ENCODE assay signal across 26 cellular contexts in genomic region chr2:41895334-41895664, GRCh38.
"Had no signal": no experiment of that assay in that cellular context is flagged by ENCODE, and none has a peak within 500 bp of the region (broad histone marks: within the 10 kb centered on the region; RNA-seq: fewer than 3 reads in every experiment).

No MANE protein-coding gene starts in this region.

- H3K4me1 Mint-ChIP-seq: IgD-negative memory B cell had no signal

- H3K27me3 ChIP-seq: Peyer's patch, SJSA1 had no signal

- FAIRE-seq: astrocyte had no signal

- H3K4me3 Mint-ChIP-seq: activated CD4-positive, alpha-beta memory T cell treated with anti-CD3 and anti-CD28 coated beads, Interleukin-2, amount 10 ng/mL, durations not matched to agents 7 days and 5 days; activated CD4-positive, alpha-beta T cell treated with anti-CD3 and anti-CD28 coated beads, Interleukin-2, amount 10 ng/mL, durations not matched to agents 7 days and 5 days; activated naive CD8-positive, alpha-beta T cell treated with anti-CD3 and anti-CD28 coated beads, Interleukin-2, amount 50 U/mL, for 24 hours; activated T-cell treated with anti-CD3 and anti-CD28 coated beads, Interleukin-2, amount 50 U/mL, for 72 hours; brain had no signal

- H3K9me3 ChIP-seq: Peyer's patch, SJSA1 had no signal

- H3K9me3 Mint-ChIP-seq: activated CD4-positive, alpha-beta memory T cell treated with anti-CD3 and anti-CD28 coated beads, Interleukin-2, amount 10 ng/mL, durations not matched to agents 7 days and 5 days; activated CD4-positive, alpha-beta T cell treated with anti-CD3 and anti-CD28 coated beads, Interleukin-2, amount 10 ng/mL, durations not matched to agents 7 days and 5 days; activated naive CD4-positive, alpha-beta T cell treated with anti-CD3 and anti-CD28 coated beads, Interleukin-2, amount 50 U/mL, for 72 hours; activated naive CD8-positive, alpha-beta T cell treated with anti-CD3 and anti-CD28 coated beads, Interleukin-2, amount 50 U/mL, for 24 hours; activated T-cell treated with anti-CD3 and anti-CD28 coated beads, Interleukin-2, amount 50 U/mL, for 72 hours; brain; IgD-negative memory B cell had no signal

- H3K36me3 ChIP-seq: Peyer's patch, SJSA1 had no signal

- H3K27ac Mint-ChIP-seq: activated CD4-positive, alpha-beta memory T cell treated with anti-CD3 and anti-CD28 coated beads, Interleukin-2, amount 10 ng/mL, durations not matched to agents 7 days and 5 days; activated CD4-positive, alpha-beta T cell treated with anti-CD3 and anti-CD28 coated beads, Interleukin-2, amount 10 ng/mL, durations not matched to agents 7 days and 5 days; activated naive CD4-positive, alpha-beta T cell treated with anti-CD3 and anti-CD28 coated beads, Interleukin-2, amount 50 U/mL, for 72 hours; activated naive CD8-positive, alpha-beta T cell treated with anti-CD3 and anti-CD28 coated beads, Interleukin-2, amount 50 U/mL, for 24 hours; activated T-cell treated with anti-CD3 and anti-CD28 coated beads, Interleukin-2, amount 50 U/mL, for 72 hours; IgD-negative memory B cell had no signal

- H3K27ac ChIP-seq: Peyer's patch, SJSA1, VCaP had no signal

- H3K4me3 ChIP-seq: Peyer's patch, SJSA1 had no signal

- H3K36me3 Mint-ChIP-seq: activated naive CD4-positive, alpha-beta T cell treated with anti-CD3 and anti-CD28 coated beads, Interleukin-2, amount 50 U/mL, for 72 hours; brain; IgD-negative memory B cell had no signal

- DNase-seq: activated CD4-positive, alpha-beta memory T cell treated with anti-CD3 and anti-CD28 coated beads, Interleukin-2, amount 10 ng/mL, durations not matched to agents 7 days and 5 days; activated CD4-positive, alpha-beta T cell treated with anti-CD3 and anti-CD28 coated beads, Interleukin-2, amount 10 ng/mL, durations not matched to agents 7 days and 5 days; activated CD4-positive, CD25-positive, alpha-beta regulatory T cell; activated naive CD4-positive, alpha-beta T cell treated with Interleukin-2 at 50 U/mL for 16 hours; activated naive CD8-positive, alpha-beta T cell treated with anti-CD3 and anti-CD28 coated beads, Interleukin-2, amount 50 U/mL, for 24 hours; activated T-cell treated with anti-CD3 and anti-CD28 coated beads for 4 hours; activated T-cell treated with anti-CD3 and anti-CD28 coated beads, Interleukin-2, amount 50 U/mL, for 72 hours; amniotic stem cell; KG1; NCI-H1092; NCI-H1417 treated with DMSO at 0.1 percent for 48 hours; NCI-H1694; NCI-H2029; NCI-H345; NCI-H510A; NCI-H526 treated with DMSO at 0.1 percent for 48 hours; NCI-H82; SHP77 had no signal

- ATAC-seq: activated naive CD4-positive, alpha-beta T cell treated with anti-CD3 and anti-CD28 coated beads, Interleukin-2, amount 50 U/mL, for 72 hours; activated naive CD8-positive, alpha-beta T cell treated with anti-CD3 and anti-CD28 coated beads, Interleukin-2, amount 50 U/mL, for 24 hours; activated T-cell treated with anti-CD3 and anti-CD28 coated beads, Interleukin-2, amount 50 U/mL, for 72 hours; SK-N-SH treated with all-trans-retinoic acid at 6 μM for 48 hours had no signal
